Comparison of ENCODE assay signal across 16 cellular contexts in genomic region chr19:55483681-55484361, GRCh38. TPM values are rescaled to one million over a fixed set of nuclear protein-coding genes. Genes with fewer than 3 reads are reported as not detected.
DNase-seq lines count a peak whose midpoint lies in the region; TF ChIP-seq lines count a peak whose summit lies in the region.
"Had no signal": no experiment of that assay in that cellular context is flagged by ENCODE, and none has a peak within 500 bp of the region (broad histone marks: within the 10 kb centered on the region; RNA-seq: fewer than 3 reads in every experiment).

No MANE protein-coding gene starts in this region.

- TF ChIP-seq POLR2A in esophagus muscularis mucosa (IDR thresholded peaks at IDR 0.05; ENCODE audit: low read depth): no peak

- no peak overlapping the region for H2AFZ ChIP-seq in OCI-LY1 (ENCODE audit: low read length)

- H3K27me3 ChIP-seq in OCI-LY1 (ENCODE audit: insufficient read depth, low read length): no peaks in the 10 kb centered on the region
- H3K27me3 ChIP-seq in esophagus muscularis mucosa: no peaks in the 10 kb centered on the region
- H3K27me3 ChIP-seq in MG63: no peaks in the 10 kb centered on the region

- TF ChIP-seq CTCF in OCI-LY1 (IDR thresholded peaks at IDR 0.05; ENCODE audit: low read length): no peak
- no peak for TF ChIP-seq CTCF in esophagus muscularis mucosa (IDR thresholded peaks at IDR 0.05)
- TF ChIP-seq CTCF in progenitor cell of endocrine pancreas (IDR thresholded peaks at IDR 0.05; ENCODE audit: unreplicated experiment): no peak

- H3K4me1 Mint-ChIP-seq in T-helper 2 cell treated with Interferon-gamma antibody and Interleukin-4, amounts not matched to agents 5 μg/mL and 100 μg/mL, for 36 hours (ENCODE audit: low read depth): peaks cover 5% of the 10 kb centered on the region
- peaks cover 14% of the 10 kb centered on the region for H3K4me1 Mint-ChIP-seq in progenitor cell of endocrine pancreas (ENCODE audit: low read depth)

- no peaks in the 10 kb centered on the region for H3K9me2 ChIP-seq in OCI-LY1 (ENCODE audit: low read depth, low read length)

- H3K4me3 Mint-ChIP-seq in T-helper 2 cell treated with Interferon-gamma antibody and Interleukin-4, amounts not matched to agents 5 μg/mL and 100 μg/mL, for 36 hours: peak overlapping the region; percentile 72
- peak overlapping the region; percentile 85 for H3K4me3 Mint-ChIP-seq in progenitor cell of endocrine pancreas (ENCODE audit: low read depth)

- peak overlapping the region; percentile 81 for H3K4me2 ChIP-seq in OCI-LY1 (ENCODE audit: low read length)

- peak overlapping the region; percentile 66 for H3K4me3 ChIP-seq in OCI-LY1 (ENCODE audit: low read depth, low read length, poor library complexity, severe bottlenecking)
- peak overlapping the region in 1 of 4 donors; percentile 58 for H3K4me3 ChIP-seq in esophagus muscularis mucosa
- H3K4me3 ChIP-seq in MG63: no peak overlapping the region; the same call in 1 of the 2 replicates

- 96% methylated on average over 17 of the region's 35 CpGs for WGBS in esophagus muscularis mucosa

- H3K4me1 ChIP-seq in OCI-LY1 (ENCODE audit: insufficient read depth, low read length, severe bottlenecking) (peaks cover 18% of the 10 kb centered on the region), esophagus muscularis mucosa (peaks cover 53 to 63% (median 56%) of the 10 kb centered on the region in 4 donors)

- no peak for TF ChIP-seq EP300 in esophagus muscularis mucosa (IDR thresholded peaks at IDR 0.05)

- no peaks in the 10 kb centered on the region for H3K27me3 Mint-ChIP-seq in T-helper 2 cell treated with Interferon-gamma antibody and Interleukin-4, amounts not matched to agents 5 μg/mL and 100 μg/mL, for 36 hours (ENCODE audit: low read depth)
- H3K27me3 Mint-ChIP-seq in progenitor cell of endocrine pancreas: no peaks in the 10 kb centered on the region

- H3K36me3 ChIP-seq in OCI-LY1 (ENCODE audit: insufficient read depth, low read length): no peaks in the 10 kb centered on the region; the same call in 1 of the 2 replicates
- H3K36me3 ChIP-seq in esophagus muscularis mucosa: peaks cover 18 to 33% (median 27%) of the 10 kb centered on the region in 4 donors
- peaks cover 18% of the 10 kb centered on the region for H3K36me3 ChIP-seq in MG63

- intact Hi-C loops in esophagus muscularis mucosa (cut with DNase I): no loop called here

- H3K9ac ChIP-seq in OCI-LY1 (ENCODE audit: low read length): peak overlapping the region; percentile 71; the same call in 1 of the 2 replicates

- no peak overlapping the region for H3K27ac Mint-ChIP-seq in T-helper 2 cell treated with Interferon-gamma antibody and Interleukin-4, amounts not matched to agents 5 μg/mL and 100 μg/mL, for 36 hours
- H3K27ac Mint-ChIP-seq in progenitor cell of endocrine pancreas: no peak overlapping the region

- no peaks in the 10 kb centered on the region for H4K20me1 ChIP-seq in OCI-LY1 (ENCODE audit: insufficient read depth, low read length)

- H3K9me3 Mint-ChIP-seq in T-helper 2 cell treated with Interferon-gamma antibody and Interleukin-4, amounts not matched to agents 5 μg/mL and 100 μg/mL, for 36 hours: no peaks in the 10 kb centered on the region
- no peaks in the 10 kb centered on the region for H3K9me3 Mint-ChIP-seq in progenitor cell of endocrine pancreas (ENCODE audit: low read depth)

- H3K27ac ChIP-seq in OCI-LY1 (ENCODE audit: low read depth, low read length, poor library complexity, severe bottlenecking): no peak overlapping the region
- H3K27ac ChIP-seq in esophagus muscularis mucosa (replicated peaks in 1 of 4): peak overlapping the region; percentile 93 to 98 (median 96)

- no peaks in the 10 kb centered on the region for H3K79me2 ChIP-seq in OCI-LY1 (ENCODE audit: insufficient read depth, low read length)

- DNase-seq in T-helper 2 cell treated with Interferon-gamma antibody and Interleukin-4, amounts not matched to agents 5 μg/mL and 100 μg/mL, for 36 hours (ENCODE audit: low spot score): no peak
- no peak for DNase-seq in T-helper 2 cell
- no peak for DNase-seq in esophagus muscularis mucosa (ENCODE audit: extremely low spot score)
- no peak for DNase-seq in progenitor cell of endocrine pancreas (ENCODE audit: low spot score, unreplicated experiment)
- no peak for DNase-seq in MG63
- no peak for DNase-seq in RPMI8226
- no peak for DNase-seq in NCI-H345 (lab: John Stamatoyannopoulos, UW)
- DNase-seq: 8988T; activated CD4-positive, CD25-positive, alpha-beta regulatory T cell; activated effector memory CD4-positive, alpha-beta T cell treated with anti-CD3 and anti-CD28 coated beads, Interleukin-2, amount 50 U/mL, for 16 hours; NCI-H187 treated with DMSO at 0.1 percent for 48 hours; retina had no signal

- H3K9me3 ChIP-seq in OCI-LY1 (ENCODE audit: low read length): no peaks in the 10 kb centered on the region
- no peaks in the 10 kb centered on the region for H3K9me3 ChIP-seq in esophagus muscularis mucosa
- H3K9me3 ChIP-seq in MG63: no peaks in the 10 kb centered on the region

- no peaks in the 10 kb centered on the region for H3F3A ChIP-seq in OCI-LY1 (ENCODE audit: insufficient read depth, low read length)

- H3K36me3 Mint-ChIP-seq in T-helper 2 cell treated with Interferon-gamma antibody and Interleukin-4, amounts not matched to agents 5 μg/mL and 100 μg/mL, for 36 hours (ENCODE audit: low read depth): peaks cover 2% of the 10 kb centered on the region
- H3K36me3 Mint-ChIP-seq in progenitor cell of endocrine pancreas (ENCODE audit: insufficient read depth): peaks cover 4% of the 10 kb centered on the region

RNA-seq across cellular contexts. Expression of gene NAT14, which starts 1.2 kb away (rescaled TPM):
- 10 to 100 TPM in 3 of 4 donors, 1 to 10 TPM in 1; 5.8 to 14.2 (median 10.2) TPM for total RNA-seq in esophagus muscularis mucosa
- 62.6 and 69.7 TPM in 2 replicates for total RNA-seq in progenitor cell of endocrine pancreas
- 19.7 and 35.1 TPM in 2 replicates for total RNA-seq in MG63 (2014; rRNA removed; shearing (Covaris generic); ENCODE audit: low replicate concordance)

RNA-seq across cellular contexts. Expression of gene SSC5D, which starts 4.4 kb away (rescaled TPM):
- total RNA-seq in esophagus muscularis mucosa (10 to 100 TPM in 3 of 4 donors, 1 to 10 TPM in 1; 9.5 to 41.2 (median 14.6) TPM), progenitor cell of endocrine pancreas (1.1 and 1.6 TPM in 2 replicates)
- 1.4 TPM in 1 of 2 replicates, not detected in the other for total RNA-seq in MG63 (2014; rRNA removed; shearing (Covaris generic); ENCODE audit: low replicate concordance)
- total RNA-seq: HT-29 had no signal

RNA-seq across cellular contexts. Expression of gene ZNF628, which starts 7.4 kb away (rescaled TPM):
- 10 to 100 TPM in 3 of 4 donors, 1 to 10 TPM in 1; 5.1 to 16.6 (median 11.9) TPM for total RNA-seq in esophagus muscularis mucosa
- total RNA-seq in progenitor cell of endocrine pancreas: 12.9 and 16.8 TPM in 2 replicates
- total RNA-seq in MG63 (2014; rRNA removed; shearing (Covaris generic); ENCODE audit: low replicate concordance): 3.1 and 4.0 TPM in 2 replicates

RNA-seq across cellular contexts. Expression of gene C19orf85, which starts 19.3 kb away (rescaled TPM):
- total RNA-seq in esophagus muscularis mucosa (not detected), progenitor cell of endocrine pancreas (not detected in 2 replicates)
- total RNA-seq in MG63 (2014; rRNA removed; shearing (Covaris generic); ENCODE audit: low replicate concordance): not detected in 2 replicates
- total RNA-seq: left lobe of liver, RPMI7951 had no signal

RNA-seq across cellular contexts. Expression of gene ISOC2, which starts 22.4 kb away (rescaled TPM):
- total RNA-seq in esophagus muscularis mucosa: 100 to 1,000 TPM in 1 of 4 donors, 10 to 100 TPM in 3; 66.8 to 104 (median 77.7) TPM
- 36.3 and 36.6 TPM in 2 replicates for total RNA-seq in progenitor cell of endocrine pancreas
- 149 and 180 TPM in 2 replicates for total RNA-seq in MG63 (2014; rRNA removed; shearing (Covaris generic); ENCODE audit: low replicate concordance)
